25 cellular contexts compared by ENCODE assay signal in the genomic region with DNA sequence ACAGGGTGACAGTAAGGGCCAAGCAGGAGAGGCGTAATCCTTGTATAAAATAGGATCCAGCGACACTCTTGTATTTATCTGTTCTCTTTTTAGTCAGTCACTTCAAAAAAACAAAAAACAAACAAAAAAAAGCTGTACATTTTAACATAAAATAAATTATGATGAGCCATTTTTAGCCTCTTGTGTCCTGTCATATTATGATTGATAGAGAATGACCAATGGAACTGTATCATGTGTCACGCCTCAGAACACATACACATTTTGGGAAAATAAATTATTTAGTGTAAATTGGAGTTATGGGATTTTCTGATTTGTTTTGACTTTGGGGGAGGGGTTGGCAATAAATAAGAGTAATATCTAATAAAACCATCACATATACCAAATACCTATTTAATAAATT.
DNase-seq lines count a peak whose midpoint lies in the region; ATAC-seq, FAIRE-seq and TF ChIP-seq lines count a peak whose summit lies in the region.
"Had no signal": no experiment of that assay in that cellular context is flagged by ENCODE, and none has a peak within 500 bp of the region (broad histone marks: within the 10 kb centered on the region; RNA-seq: fewer than 3 reads in every experiment).

No MANE protein-coding gene starts in this region.

- no TSS peak for BruUV-seq in K562 (replicated peaks; lab: Mats Ljungman, UMichigan)

- H2AFZ ChIP-seq in K562 (ENCODE audit: low read depth, low read length) (no peak overlapping the region), SK-N-SH (ENCODE audit: low read depth) (no peak overlapping the region)

- H3F3A ChIP-seq in SK-N-SH (replicated peaks; ENCODE audit: insufficient read depth): no peaks in the 10 kb centered on the region

- H3K4me3 ChIP-seq in K562: no peak overlapping the region
- H3K4me3 ChIP-seq in SK-N-SH (ENCODE audit: low read depth in 2 of 2, low read length in 1 of 2): no peak overlapping the region
- H3K4me3 ChIP-seq: BLaER1, GM12878 had no signal

- H3K4me2 ChIP-seq in K562 (ENCODE audit: insufficient read depth, low read length) (no peak overlapping the region), SK-N-SH (no peak overlapping the region)
- H3K4me2 ChIP-seq: BLaER1 had no signal

- TF ChIP-seq EP300 in K562 (IDR thresholded peaks at IDR 0.05; ENCODE audit: low read length) (no peak), SK-N-SH (IDR thresholded peaks at IDR 0.05; ENCODE audit: borderline replicate concordance in 1 of 2, low read depth in 1 of 2, low read length in 1 of 2) (no peak)

- TF ChIP-seq CTCF in K562 (IDR thresholded peaks at IDR 0.05 in 2 of 3, conservative IDR thresholded peaks at IDR 0.05 in 1 of 3; ENCODE audit: insufficient read depth in 2 of 3, low read depth in 1 of 3, low read length in 3 of 3): no peak
- TF ChIP-seq CTCF in SK-N-SH (IDR thresholded peaks at IDR 0.05): no peak

- H4K20me1 ChIP-seq in K562 (replicated peaks; ENCODE audit: control insufficient read depth, insufficient read depth, low read length): no peaks in the 10 kb centered on the region
- H4K20me1 ChIP-seq in SK-N-SH (ENCODE audit: insufficient read depth): no peaks in the 10 kb centered on the region
- H4K20me1 ChIP-seq: BLaER1 had no signal

- DNase-seq in HEK293T (ENCODE audit: extremely low spot score): no peak
- DNase-seq in K562 (ENCODE audit: extremely low read depth in 1 of 4, low spot score in 3 of 4): no peak
- no peak for DNase-seq in SK-N-SH
- no peak for DNase-seq in amygdala (lab: John Stamatoyannopoulos, UW)
- DNase-seq: ACHN; BE2C; C1 segment of cervical spinal cord; CD4-positive, alpha-beta memory T cell; CD4-positive, CD25-positive, alpha-beta regulatory T cell; CD8-positive, alpha-beta memory T cell; COR-L47; DMS 273 treated with DMSO at 0.1 percent for 48 hours; DMS153; DMS53; DMS79; DND-41; EL; GDM1 had no signal

- H3K9me3 ChIP-seq in K562 (replicated peaks; ENCODE audit: control insufficient read depth, insufficient read depth, low read depth, low read length) (no peaks in the 10 kb centered on the region), SK-N-SH (no peaks in the 10 kb centered on the region)
- H3K9me3 ChIP-seq: BE2C, BLaER1 had no signal

- H3K27me3 ChIP-seq in K562 (ENCODE audit: control insufficient read depth in 2 of 2, insufficient read depth in 2 of 2, low read length in 2 of 2) (peaks cover 4 to 12% of the 10 kb centered on the region in 2 experiments), SK-N-SH (ENCODE audit: insufficient read depth) (no peaks in the 10 kb centered on the region)
- H3K27me3 ChIP-seq: BE2C, BLaER1 had no signal

- FAIRE-seq in A204.1 (lab: Jason Lieb, UNC) (peak; percentile 11), K562 (lab: Jason Lieb, UNC) (no peak), islet of Langerhans (lab: Jason Lieb, UNC) (peak; percentile 5)
- FAIRE-seq: GM12878, GM19239 had no signal

- H3K36me3 ChIP-seq in K562 (ENCODE audit: control insufficient read depth, insufficient read depth, low read length): no peaks in the 10 kb centered on the region
- H3K36me3 ChIP-seq in SK-N-SH (replicated peaks in 1 of 2; ENCODE audit: control insufficient read depth in 1 of 2, insufficient read depth in 2 of 2, low read length in 1 of 2): peaks cover 18 to 34% of the 10 kb centered on the region in 2 experiments

- TF ChIP-seq RAD21 in K562 (CRISPR knock-in tag; conservative IDR thresholded peaks at IDR 0.05 in 1 of 2, IDR thresholded peaks at IDR 0.05 in 1 of 2): no peak
- TF ChIP-seq RAD21 in SK-N-SH (IDR thresholded peaks at IDR 0.05; ENCODE audit: low read length): no peak

- POLR2A ChIA-PET in HEK293T (lab: Yijun Ruan, JAX) (no interaction called here), K562 (lab: Yijun Ruan, JAX) (interaction anchor here (0.7 kb wide), 2 partner anchors 15 to 26 kb away, joined by 3 to 4 read pairs; no protein-coding TSS in a partner anchor), SK-N-SH (lab: Yijun Ruan, JAX) (no interaction called here)

- CTCF ChIA-PET in HEK293T (lab: Yijun Ruan, JAX) (interaction anchor here (1.0 kb wide), 1 partner anchor 72 kb away, joined by 4 read pairs; no protein-coding TSS in a partner anchor), K562 (lab: Yijun Ruan, JAX; ENCODE audit: low intra/inter-chr PET ratio) (no interaction called here), SK-N-SH (lab: Yijun Ruan, JAX) (interaction anchor here (0.6 to 3.9 kb wide), 5 partner anchors 11 to 1091 kb away, joined by 3 to 24 read pairs (median 4); no protein-coding TSS in a partner anchor)

- peaks cover 0 to 3% of the 10 kb centered on the region in 2 experiments; a peak in 1 of 5 replicates for H3K4me1 ChIP-seq in K562 (replicated peaks in 1 of 2; ENCODE audit: control insufficient read depth in 2 of 2, insufficient read depth in 2 of 2, low read length in 2 of 2)
- H3K4me1 ChIP-seq in SK-N-SH (ENCODE audit: control insufficient read depth in 1 of 2, insufficient read depth in 2 of 2, low read depth in 1 of 2, low read length in 1 of 2): peaks cover 0 to 7% of the 10 kb centered on the region in 2 experiments; a peak in 1 of 4 replicates
- H3K4me1 ChIP-seq: BE2C had no signal

- no peaks in the 10 kb centered on the region for H3K9me2 ChIP-seq in SK-N-SH

- in situ Hi-C loops in K562 (cut with MboI): no loop called here

- ATAC-seq in K562 (no peak), GM21423 (IDR thresholded peaks at IDR 0.05; ENCODE audit: unreplicated experiment) (no peak)
- ATAC-seq: GM12878 had no signal

- no peak for TF ChIP-seq POLR2A in K562 (conservative IDR thresholded peaks at IDR 0.05)

- WGBS in K562 (ENCODE audit: insufficient coverage, low coverage, missing lambda C conversion rate): 56% methylated on average over 3 of the region's 3 CpGs
- 95% methylated on average over 3 of the region's 3 CpGs for WGBS in SK-N-SH (ENCODE audit: low lambda C conversion rate)

- H3K79me2 ChIP-seq in K562 (ENCODE audit: control insufficient read depth, insufficient read depth, low read length) (no peaks in the 10 kb centered on the region), SK-N-SH (ENCODE audit: insufficient read depth) (no peaks in the 10 kb centered on the region)

- no peak overlapping the region for H3K27ac ChIP-seq in K562 (ENCODE audit: extremely low read depth, low read depth, low read length)
- H3K27ac ChIP-seq in SK-N-SH (ENCODE audit: low read depth in 2 of 2, low read length in 1 of 2): no peak overlapping the region
- H3K27ac ChIP-seq: 22Rv1, BLaER1 had no signal

- H3K9ac ChIP-seq in K562 (ENCODE audit: insufficient read depth in 1 of 2, low read depth in 2 of 2, low read length in 2 of 2) (no peak overlapping the region), SK-N-SH (no peak overlapping the region)
- H3K9ac ChIP-seq: BLaER1 had no signal

- no peaks in the 10 kb centered on the region for H3K9me1 ChIP-seq in K562 (ENCODE audit: control insufficient read depth, insufficient read depth, low read length)

- intact Hi-C loops in K562 (cut with micrococcal nuclease): no loop called here

TF ChIP-seq in HEK293T, 16 proteins besides CTCF, POLR2A, EP300 and RAD21:
- TF ChIP-seq FOXA1 (IDR thresholded peaks at IDR 0.05) (no peak), SUZ12 (IDR thresholded peaks at IDR 0.05) (no peak)
- TF ChIP-seq, protein P1, sequence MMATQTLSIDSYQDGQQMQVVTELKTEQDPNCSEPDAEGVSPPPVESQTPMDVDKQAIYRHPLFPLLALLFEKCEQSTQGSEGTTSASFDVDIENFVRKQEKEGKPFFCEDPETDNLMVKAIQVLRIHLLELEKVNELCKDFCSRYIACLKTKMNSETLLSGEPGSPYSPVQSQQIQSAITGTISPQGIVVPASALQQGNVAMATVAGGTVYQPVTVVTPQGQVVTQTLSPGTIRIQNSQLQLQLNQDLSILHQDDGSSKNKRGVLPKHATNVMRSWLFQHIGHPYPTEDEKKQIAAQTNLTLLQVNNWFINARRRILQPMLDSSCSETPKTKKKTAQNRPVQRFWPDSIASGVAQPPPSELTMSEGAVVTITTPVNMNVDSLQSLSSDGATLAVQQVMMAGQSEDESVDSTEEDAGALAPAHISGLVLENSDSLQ (IDR thresholded peaks at IDR 0.05): 0 out of 2 replicates have a peak, but pooled peaks have one; percentile 6

TF ChIP-seq in K562, 482 proteins besides CTCF, POLR2A, EP300 and RAD21 (continues in another document):
- TF ChIP-seq BRD9 (IDR thresholded peaks at IDR 0.05; ENCODE audit: low read depth, partially characterized antibody) (no peak), KLF1 (tag; IDR thresholded peaks at IDR 0.05) (no peak), HNRNPL (IDR thresholded peaks at IDR 0.05; ENCODE audit: low read depth, low read length) (no peak), PCBP1 (IDR thresholded peaks at IDR 0.05; ENCODE audit: low read depth, low read length, poor library complexity, severe bottlenecking) (no peak)
- TF ChIP-seq, protein P2, sequence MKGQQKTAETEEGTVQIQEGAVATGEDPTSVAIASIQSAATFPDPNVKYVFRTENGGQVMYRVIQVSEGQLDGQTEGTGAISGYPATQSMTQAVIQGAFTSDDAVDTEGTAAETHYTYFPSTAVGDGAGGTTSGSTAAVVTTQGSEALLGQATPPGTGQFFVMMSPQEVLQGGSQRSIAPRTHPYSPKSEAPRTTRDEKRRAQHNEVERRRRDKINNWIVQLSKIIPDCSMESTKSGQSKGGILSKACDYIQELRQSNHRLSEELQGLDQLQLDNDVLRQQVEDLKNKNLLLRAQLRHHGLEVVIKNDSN (CRISPR knock-in tag; IDR thresholded peaks at IDR 0.05): no peak

TF ChIP-seq in SK-N-SH, 30 proteins besides CTCF, POLR2A, EP300 and RAD21:
- TF ChIP-seq, protein P3, sequence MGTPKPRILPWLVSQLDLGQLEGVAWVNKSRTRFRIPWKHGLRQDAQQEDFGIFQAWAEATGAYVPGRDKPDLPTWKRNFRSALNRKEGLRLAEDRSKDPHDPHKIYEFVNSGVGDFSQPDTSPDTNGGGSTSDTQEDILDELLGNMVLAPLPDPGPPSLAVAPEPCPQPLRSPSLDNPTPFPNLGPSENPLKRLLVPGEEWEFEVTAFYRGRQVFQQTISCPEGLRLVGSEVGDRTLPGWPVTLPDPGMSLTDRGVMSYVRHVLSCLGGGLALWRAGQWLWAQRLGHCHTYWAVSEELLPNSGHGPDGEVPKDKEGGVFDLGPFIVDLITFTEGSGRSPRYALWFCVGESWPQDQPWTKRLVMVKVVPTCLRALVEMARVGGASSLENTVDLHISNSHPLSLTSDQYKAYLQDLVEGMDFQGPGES (IDR thresholded peaks at IDR 0.05; ENCODE audit: low read depth, low read length): no peak
- TF ChIP-seq POLR2AphosphoS5 (IDR thresholded peaks at IDR 0.05; ENCODE audit: low read depth, low read length) (no peak), EZH2phosphoT487 (IDR thresholded peaks at IDR 0.05; ENCODE audit: borderline replicate concordance, low read depth) (no peak), MXI1 (IDR thresholded peaks at IDR 0.05; ENCODE audit: low read depth, low read length) (no peak), NFIC (IDR thresholded peaks at IDR 0.05; ENCODE audit: borderline replicate concordance) (no peak), SMC3 (IDR thresholded peaks at IDR 0.05; ENCODE audit: low read depth, low read length) (no peak), MEF2A (IDR thresholded peaks at IDR 0.05; ENCODE audit: borderline replicate concordance, low read depth) (no peak), JUND (IDR thresholded peaks at IDR 0.05) (no peak), FOXJ3 (CRISPR knock-in tag; IDR thresholded peaks at IDR 0.05) (no peak)
TF ChIP-seq in SK-N-SH: peak in this region for 0.
